ENCODE assay signal across 10 cellular contexts in genomic region chr12:26810330-26810729, GRCh38. TPM values are rescaled to one million over a fixed set of nuclear protein-coding genes. Genes with fewer than 3 reads are reported as not detected.
DNase-seq lines count a peak whose midpoint lies in the region; ATAC-seq and TF ChIP-seq lines count a peak whose summit lies in the region.
"Had no signal": no experiment of that assay in that cellular context is flagged by ENCODE, and none has a peak within 500 bp of the region (broad histone marks: within the 10 kb centered on the region; RNA-seq: fewer than 3 reads in every experiment).

No MANE protein-coding gene starts in this region.

- H3K4me2 ChIP-seq in Karpas-422 (ENCODE audit: low read depth, low read length, poor library complexity, severe bottlenecking): no peak overlapping the region

- H3K4me3 ChIP-seq in Karpas-422 (ENCODE audit: low read length) (no peak overlapping the region), endodermal cell (ENCODE audit: low read length) (no peak overlapping the region), WERI-Rb-1 (ENCODE audit: low read depth, low read length) (no peak overlapping the region)

- H3K27me3 Mint-ChIP-seq in endodermal cell (ENCODE audit: insufficient read depth): no peaks in the 10 kb centered on the region
- no peaks in the 10 kb centered on the region for H3K27me3 Mint-ChIP-seq in type B pancreatic cell
- H3K27me3 Mint-ChIP-seq: activated naive CD8-positive, alpha-beta T cell treated with anti-CD3 and anti-CD28 coated beads, Interleukin-2, amount 10 ng/mL, durations not matched to agents 7 days and 5 days had no signal

- 0 out of 2 replicates have a peak overlapping the region, but pooled peaks have one; percentile 6 for H3K27ac ChIP-seq in Karpas-422 (ENCODE audit: low read length)
- no peak overlapping the region for H3K27ac ChIP-seq in endodermal cell (ENCODE audit: low read depth, low read length)
- H3K27ac ChIP-seq in WERI-Rb-1: no peak overlapping the region
- H3K27ac ChIP-seq: parathyroid adenoma had no signal

- no peak overlapping the region for H2AFZ ChIP-seq in Karpas-422 (ENCODE audit: low read length)
- H2AFZ ChIP-seq: parathyroid adenoma had no signal

- H3K9me2 ChIP-seq in Karpas-422 (replicated peaks; ENCODE audit: insufficient read depth, low read length): no peaks in the 10 kb centered on the region

- H3K4me1 ChIP-seq in Karpas-422 (ENCODE audit: low read length): peaks cover 31% of the 10 kb centered on the region
- H3K4me1 ChIP-seq in endodermal cell (ENCODE audit: control insufficient read depth, insufficient read depth, low read length): no peaks in the 10 kb centered on the region

- 24 to 77% methylated on average over 2 to 4 of the region's 4 CpGs for WGBS in endodermal cell (ENCODE audit: insufficient coverage in 1 of 2, insufficient read length in 1 of 2), 2 experiments

- H3K27ac Mint-ChIP-seq in endodermal cell (no peak overlapping the region), type B pancreatic cell (no peak overlapping the region)
- H3K27ac Mint-ChIP-seq: activated naive CD8-positive, alpha-beta T cell treated with anti-CD3 and anti-CD28 coated beads, Interleukin-2, amount 10 ng/mL, durations not matched to agents 7 days and 5 days had no signal

- no peaks in the 10 kb centered on the region for H3K9me3 ChIP-seq in Karpas-422 (ENCODE audit: low read length)
- no peaks in the 10 kb centered on the region for H3K9me3 ChIP-seq in endodermal cell (ENCODE audit: control insufficient read depth, low read length)
- H3K9me3 ChIP-seq in WERI-Rb-1 (ENCODE audit: severe bottlenecking): no peaks in the 10 kb centered on the region

- peaks cover 90% of the 10 kb centered on the region for H3K79me2 ChIP-seq in Karpas-422 (ENCODE audit: low read length)

- no peaks in the 10 kb centered on the region for H4K20me1 ChIP-seq in Karpas-422 (ENCODE audit: insufficient read depth, low read depth, low read length)

- TF ChIP-seq CTCF in endodermal cell (conservative IDR thresholded peaks at IDR 0.05) (no peak), WERI-Rb-1 (IDR thresholded peaks at IDR 0.05; ENCODE audit: low read depth, low read length) (no peak), type B pancreatic cell (conservative IDR thresholded peaks at IDR 0.05) (no peak)

- H3K36me3 ChIP-seq in Karpas-422 (ENCODE audit: insufficient read depth, low read length): peaks cover 16% of the 10 kb centered on the region
- H3K36me3 ChIP-seq in endodermal cell (ENCODE audit: control insufficient read depth, insufficient read depth, low read length): no peaks in the 10 kb centered on the region
- no peaks in the 10 kb centered on the region for H3K36me3 ChIP-seq in WERI-Rb-1

- H3K4me3 Mint-ChIP-seq in endodermal cell: no peak overlapping the region
- no peak overlapping the region for H3K4me3 Mint-ChIP-seq in type B pancreatic cell
- H3K4me3 Mint-ChIP-seq: activated naive CD8-positive, alpha-beta T cell treated with anti-CD3 and anti-CD28 coated beads, Interleukin-2, amount 10 ng/mL, durations not matched to agents 7 days and 5 days had no signal

- DNase-seq in Karpas-422 (no peak), endodermal cell (peak; percentile 67), left colon (no peak), smooth muscle cell of the brain vasculature (ENCODE audit: low read depth, low spot score) (peak; percentile 69), inferior parietal cortex (ENCODE audit: extremely low spot score) (no peak), WERI-Rb-1 (no peak), type B pancreatic cell (ENCODE audit: extremely low spot score, unreplicated experiment) (no peak), NCI-H345 treated with DMSO at 0.1 percent for 48 hours (lab: John Stamatoyannopoulos, UW; ENCODE audit: unreplicated experiment) (no peak)
- DNase-seq: activated naive CD8-positive, alpha-beta T cell treated with anti-CD3 and anti-CD28 coated beads, Interleukin-2, amount 10 ng/mL, durations not matched to agents 7 days and 5 days had no signal

- H3K9ac ChIP-seq in Karpas-422 (ENCODE audit: low read length) (no peak overlapping the region), endodermal cell (ENCODE audit: extremely low read depth, low read length, poor library complexity, severe bottlenecking) (no peak overlapping the region)
- H3K9ac ChIP-seq: parathyroid adenoma had no signal

- H3K27me3 ChIP-seq in Karpas-422 (ENCODE audit: low read length) (no peaks in the 10 kb centered on the region), endodermal cell (ENCODE audit: control insufficient read depth, insufficient read depth, low read length, poor library complexity, severe bottlenecking) (no peaks in the 10 kb centered on the region), WERI-Rb-1 (ENCODE audit: insufficient read depth, low read depth, severe bottlenecking) (no peaks in the 10 kb centered on the region)

- H3K9me3 Mint-ChIP-seq in endodermal cell: peaks cover 1% of the 10 kb centered on the region
- H3K9me3 Mint-ChIP-seq in type B pancreatic cell: no peaks in the 10 kb centered on the region
- H3K9me3 Mint-ChIP-seq: activated naive CD8-positive, alpha-beta T cell treated with anti-CD3 and anti-CD28 coated beads, Interleukin-2, amount 10 ng/mL, durations not matched to agents 7 days and 5 days had no signal

- H3K4me1 Mint-ChIP-seq in endodermal cell (peaks cover 3% of the 10 kb centered on the region), type B pancreatic cell (ENCODE audit: unreplicated experiment) (peaks cover 4% of the 10 kb centered on the region)

- ATAC-seq in left colon: peak; percentile 59

- H3K36me3 Mint-ChIP-seq in endodermal cell (ENCODE audit: low read depth) (peaks cover 6% of the 10 kb centered on the region), type B pancreatic cell (peaks cover 41% of the 10 kb centered on the region)

- intact Hi-C loops in left colon (cut with DNase I, micrococcal nuclease): no loop called here

RNA-seq across cellular contexts. Expression of gene ITPR2, which starts 22.7 kb away (rescaled TPM):
- 80.0 and 128 TPM in 2 replicates for total RNA-seq in Karpas-422 (2014; rRNA removed; shearing (Covaris generic); ENCODE audit: low replicate concordance)
- total RNA-seq in endodermal cell (10 to 100 TPM; 14.8 to 74.4 TPM), left colon (10 to 100 TPM; 31.3 to 31.7 TPM), type B pancreatic cell (ENCODE audit: low replicate concordance) (33.7 and 80.6 TPM in 2 replicates)
- 1.6 TPM for polyA plus RNA-seq in endodermal cell (2013, experiment 1 of 2)
- polyA plus RNA-seq in endodermal cell (2013, experiment 2 of 2): 1.5 TPM

Comparison
In these comparisons a context has a peak if more than half of its experiments do, and no peak if none do; other contexts are left out.
1. DNase-seq: peak in endodermal cell (single experiment) and smooth muscle cell of the brain vasculature (single experiment); none in Karpas-422 (single experiment), left colon (0 of 2), inferior parietal cortex (single experiment), WERI-Rb-1 (single experiment), type B pancreatic cell (single experiment) and NCI-H345 treated with DMSO at 0.1 percent for 48 hours (single experiment).